In genomic region chr12:4030938-4031702, GRCh38 we compare ENCODE assay signal across 8 cellular contexts.
DNase-seq lines count a peak whose midpoint lies in the region; ATAC-seq and TF ChIP-seq lines count a peak whose summit lies in the region.

No MANE protein-coding gene starts in this region.

- ATAC-seq in GM19468 (IDR thresholded peaks at IDR 0.05; ENCODE audit: extremely low read depth, unreplicated experiment), result peak; percentile 59
- ATAC-seq in left lobe of liver, result peak; percentile 92

- POLR2A ChIA-PET in OCI-LY7 (lab: Charles Lee), result no interaction called here

- no peaks in the 10 kb centered on the region for H3K79me2 ChIP-seq in OCI-LY7 (ENCODE audit: insufficient read depth, low read depth, low read length)

- CTCF ChIA-PET in OCI-LY7 (lab: Charles Lee; ENCODE audit: unreplicated experiment), result interaction anchor here (0.6 kb wide), 1 partner anchor 19 kb away, joined by 3 read pairs; no protein-coding TSS in a partner anchor

- BruUV-seq in OCI-LY7 (replicated peaks; lab: Mats Ljungman, UMichigan), result no TSS peak

- no peaks in the 10 kb centered on the region for H3K9me2 ChIP-seq in OCI-LY7 (ENCODE audit: insufficient read depth, low read length)

- no peaks in the 10 kb centered on the region for H3K4me1 ChIP-seq in OCI-LY7 (ENCODE audit: insufficient read depth, low read length, poor library complexity, severe bottlenecking)

- no peaks in the 10 kb centered on the region for H3K9me3 ChIP-seq in OCI-LY7 (ENCODE audit: low read length)

- H3K36me3 ChIP-seq in OCI-LY7 (ENCODE audit: insufficient read depth, low read length), result no peaks in the 10 kb centered on the region

- no peak for TF ChIP-seq CTCF in OCI-LY7 (conservative IDR thresholded peaks at IDR 0.05; ENCODE audit: low read length)

- no peak overlapping the region for H3K4me3 ChIP-seq in OCI-LY7 (ENCODE audit: low read depth, low read length, poor library complexity, severe bottlenecking)

- no peak overlapping the region for H3K4me2 ChIP-seq in OCI-LY7 (ENCODE audit: low read length)

- peak; percentile 4 to 22 for DNase-seq in AML-193 (lab: John Stamatoyannopoulos, UW)
- DNase-seq in Kasumi-1 (lab: John Stamatoyannopoulos, UW), result peak; percentile 28 to 40
- peak; percentile 59 for DNase-seq in activated CD4-positive, alpha-beta T cell treated with anti-CD3 and anti-CD28 coated beads, Interleukin-2, amount 50 U/mL, for 24 hours (ENCODE audit: low read depth in 1 of 2, low spot score in 1 of 2)
- peak; percentile 97 for DNase-seq in dedifferentiated amniotic fluid mesenchymal stem cell (ENCODE audit: extremely low spot score)
- DNase-seq in left lobe of liver (ENCODE audit: low spot score), result peak; percentile 72
- peak; percentile 27 to 53 for DNase-seq in stimulated activated CD4-positive, alpha-beta T cell treated with anti-CD3 and anti-CD28 coated beads, Interleukin-1b, Interleukin-23, amount 100 ng/mL, for 1 hour (ENCODE audit: low read depth in 2 of 2)
- no peak for DNase-seq in OCI-LY7 (ENCODE audit: low spot score)

- no peaks in the 10 kb centered on the region for H4K20me1 ChIP-seq in OCI-LY7 (ENCODE audit: insufficient read depth, low read length)

- H2AFZ ChIP-seq in OCI-LY7 (ENCODE audit: low read length), result no peak overlapping the region

- intact Hi-C loops in OCI-LY7 (cut with micrococcal nuclease; ENCODE audit: unreplicated experiment), result no loop called here

- H3K27ac ChIP-seq in OCI-LY7 (ENCODE audit: low read depth, low read length, poor library complexity, severe bottlenecking), result no peak overlapping the region
